Comparison of ENCODE assay signal across 1 cellular context in the genomic region with DNA sequence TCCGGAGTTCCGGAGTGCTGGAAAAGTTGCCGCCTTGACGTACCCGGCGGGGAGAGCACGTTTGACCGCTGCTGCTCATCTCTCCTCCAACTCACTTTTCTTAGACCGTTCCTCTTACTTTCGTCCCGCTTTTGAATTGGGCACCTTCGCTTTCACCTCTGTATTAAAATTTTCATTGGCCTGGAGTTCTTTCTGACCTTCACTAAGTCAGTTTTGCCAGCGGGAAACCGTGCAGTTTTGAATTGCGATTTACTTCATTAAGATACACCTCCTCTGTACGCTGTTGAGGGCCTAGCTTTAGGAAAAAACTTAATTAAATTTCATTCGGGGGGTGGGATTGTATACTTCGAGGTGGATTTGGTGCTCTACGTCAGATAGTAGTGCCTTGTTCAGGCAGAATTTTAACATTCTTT.
TF ChIP-seq lines count a peak whose summit lies in the region.

No MANE protein-coding gene starts in this region.

TF ChIP-seq in HepG2, 621 proteins besides CTCF, POLR2A, EP300 and RAD21:
- TF ChIP-seq ZKSCAN5 (CRISPR knock-in tag; IDR thresholded peaks at IDR 0.05) = no peak
- no peak for TF ChIP-seq GMEB1 (CRISPR knock-in tag; IDR thresholded peaks at IDR 0.05; ENCODE audit: borderline replicate concordance)
- TF ChIP-seq IRX3 (CRISPR knock-in tag; IDR thresholded peaks at IDR 0.05; ENCODE audit: borderline replicate concordance, low read depth) = no peak
- no peak for TF ChIP-seq U2AF2 (IDR thresholded peaks at IDR 0.05; ENCODE audit: low read depth, low read length)
- TF ChIP-seq ZNF761 (CRISPR knock-in tag; conservative IDR thresholded peaks at IDR 0.05) = 0 out of 2 replicates have a peak, but pooled peaks have one; percentile 0
- TF ChIP-seq EHMT2 (IDR thresholded peaks at IDR 0.05; ENCODE audit: borderline replicate concordance, low read depth, low read length) = no peak
- TF ChIP-seq ZNF225 (CRISPR knock-in tag; IDR thresholded peaks at IDR 0.05) = no peak
- TF ChIP-seq ZNF3 (CRISPR knock-in tag; IDR thresholded peaks at IDR 0.05) = no peak
- TF ChIP-seq SAP130 (CRISPR knock-in tag; IDR thresholded peaks at IDR 0.05; ENCODE audit: low read depth) = 0 out of 2 replicates have a peak, but pooled peaks have one; percentile 52
- TF ChIP-seq ZNF570 (CRISPR knock-in tag; IDR thresholded peaks at IDR 0.05; ENCODE audit: borderline replicate concordance) = no peak
- TF ChIP-seq GABPB1 (CRISPR knock-in tag; IDR thresholded peaks at IDR 0.05) = 0 out of 2 replicates have a peak, but pooled peaks have one; percentile 23
- peak; percentile 50; the same call in 1 of the 2 replicates for TF ChIP-seq AFF4 (CRISPR knock-in tag; IDR thresholded peaks at IDR 0.05)
- TF ChIP-seq ZNF598 (CRISPR knock-in tag; IDR thresholded peaks at IDR 0.05; ENCODE audit: borderline replicate concordance) = no peak
- TF ChIP-seq MBD4 (IDR thresholded peaks at IDR 0.05; ENCODE audit: borderline replicate concordance, low read length) = no peak
- TF ChIP-seq FOXO4 (CRISPR knock-in tag; conservative IDR thresholded peaks at IDR 0.05) = no peak
- 0 out of 2 replicates have a peak, but pooled peaks have one; percentile 7 for TF ChIP-seq HOXD1 (CRISPR knock-in tag; IDR thresholded peaks at IDR 0.05)
- no peak for TF ChIP-seq BRD4 (CRISPR knock-in tag; IDR thresholded peaks at IDR 0.05)
- TF ChIP-seq XBP1 (CRISPR knock-in tag; IDR thresholded peaks at IDR 0.05) = no peak
